29 cellular contexts compared by ENCODE assay signal in the genomic region with DNA sequence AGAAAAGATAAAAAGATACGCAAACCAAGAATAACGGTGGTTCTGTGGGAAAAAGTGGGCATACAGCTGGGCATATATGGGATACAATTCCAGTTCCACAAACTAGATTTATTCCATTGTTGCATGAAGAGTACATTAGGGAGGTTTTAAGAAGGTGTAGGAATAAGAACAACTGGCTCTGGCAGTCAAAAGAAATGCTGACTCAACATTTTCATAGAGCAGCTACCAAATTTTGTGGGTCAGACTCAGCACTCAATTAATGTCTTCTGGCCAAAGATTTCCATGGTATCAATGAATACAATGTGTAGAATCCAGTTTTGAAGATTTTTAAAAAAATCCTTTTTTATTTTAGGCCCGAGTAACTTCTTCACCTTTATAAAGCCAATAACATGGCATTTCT.
"Had no signal": no experiment of that assay in that cellular context is flagged by ENCODE, and none has a peak within 500 bp of the region (broad histone marks: within the 10 kb centered on the region; RNA-seq: fewer than 3 reads in every experiment).

No MANE protein-coding gene starts in this region.

- H3K27me3 ChIP-seq: neutrophil, pancreas, right atrium auricular region, spleen, suprapubic skin, testis, tibial artery, transverse colon, upper lobe of right lung, uterus had no signal

- H3K36me3 ChIP-seq: uterus had no signal

- ATAC-seq: naive thymus-derived CD8-positive, alpha-beta T cell; natural killer cell treated with Interleukin-12 subunit alpha and Interleukin-12 subunit beta and Interleukin-15 and Interleukin-18, amount 100 ng/mL, for 72 hours; pancreas; sciatic nerve; stimulated activated memory B cell treated with anti-CD40 and anti-IgM and Interleukin-4, amounts not matched to agents 10 μg/mL and 1 μg/mL and 100 μg/mL, for 72 hours; stimulated activated naive CD8-positive, alpha-beta T cell treated with anti-CD3 and anti-CD28 coated beads, Interleukin-15, amount 100 ng/mL, for 72 hours; stimulated activated naive CD8-positive, alpha-beta T cell treated with anti-CD3 and anti-CD28 coated beads, Interleukin-15, Interleukin-2, amounts not matched to agents 100 U/mL and 50 U/mL, for 24 hours; upper lobe of right lung had no signal

- DNase-seq: naive thymus-derived CD8-positive, alpha-beta T cell; nephron progenitor cell; nucleus accumbens; pancreas; retina; spleen; stimulated activated CD4-positive, alpha-beta T cell treated with anti-CD3 and anti-CD28 coated beads, Interleukin-12 subunit alpha, Interleukin-12 subunit beta, amount 100 ng/mL, for 4 hours; stimulated activated CD4-positive, alpha-beta T cell treated with anti-CD3 and anti-CD28 coated beads, Interleukin-1b, Interleukin-23, amount 100 ng/mL, for 48 hours; stimulated activated CD4-positive, alpha-beta T cell treated with anti-CD3 and anti-CD28 coated beads, Interleukin-4, amount 100 ng/mL, for 1 hour; stimulated activated CD4-positive, alpha-beta T cell treated with anti-CD3 and anti-CD28 coated beads, Interleukin-4, amount 100 ng/mL, for 4 hours; stimulated activated CD8-positive, alpha-beta memory T cell treated with anti-CD3 and anti-CD28 coated beads, Interleukin-4, amount 100 ng/mL, for 48 hours; stimulated activated naive CD4-positive, alpha-beta T cell; stimulated activated naive CD8-positive, alpha-beta T cell treated with anti-CD3 and anti-CD28 coated beads, Interleukin-15, amount 100 ng/mL, for 72 hours; stimulated activated naive CD8-positive, alpha-beta T cell treated with anti-CD3 and anti-CD28 coated beads, Interleukin-15, Interleukin-2, amounts not matched to agents 100 U/mL and 50 U/mL, for 24 hours; substantia nigra; testis; tibial artery; transverse colon; upper lobe of right lung; uterus had no signal

- H3K27ac ChIP-seq: neutrophil, pancreas, prostate gland, skin epidermis, spleen, suprapubic skin, testis, tibial artery, transverse colon, upper lobe of right lung, uterus had no signal

- H3K4me3 ChIP-seq: pancreas, prostate gland, right atrium auricular region, skin epidermis, smooth muscle cell, spleen, suprapubic skin, testis, tibial artery, transverse colon, upper lobe of right lung, uterus had no signal

- H3K4me2 ChIP-seq: smooth muscle cell had no signal

- H3K9me3 ChIP-seq: neutrophil, pancreas, prostate gland, right atrium auricular region, spleen, suprapubic skin, testis, tibial artery, transverse colon, upper lobe of right lung, uterus had no signal

- FAIRE-seq: pancreas had no signal

- H3K4me1 ChIP-seq: pancreas, prostate gland, spleen, suprapubic skin, tibial artery, transverse colon, upper lobe of right lung, uterus had no signal
